Comparison of ENCODE assay signal across 10 cellular contexts in the genomic region with DNA sequence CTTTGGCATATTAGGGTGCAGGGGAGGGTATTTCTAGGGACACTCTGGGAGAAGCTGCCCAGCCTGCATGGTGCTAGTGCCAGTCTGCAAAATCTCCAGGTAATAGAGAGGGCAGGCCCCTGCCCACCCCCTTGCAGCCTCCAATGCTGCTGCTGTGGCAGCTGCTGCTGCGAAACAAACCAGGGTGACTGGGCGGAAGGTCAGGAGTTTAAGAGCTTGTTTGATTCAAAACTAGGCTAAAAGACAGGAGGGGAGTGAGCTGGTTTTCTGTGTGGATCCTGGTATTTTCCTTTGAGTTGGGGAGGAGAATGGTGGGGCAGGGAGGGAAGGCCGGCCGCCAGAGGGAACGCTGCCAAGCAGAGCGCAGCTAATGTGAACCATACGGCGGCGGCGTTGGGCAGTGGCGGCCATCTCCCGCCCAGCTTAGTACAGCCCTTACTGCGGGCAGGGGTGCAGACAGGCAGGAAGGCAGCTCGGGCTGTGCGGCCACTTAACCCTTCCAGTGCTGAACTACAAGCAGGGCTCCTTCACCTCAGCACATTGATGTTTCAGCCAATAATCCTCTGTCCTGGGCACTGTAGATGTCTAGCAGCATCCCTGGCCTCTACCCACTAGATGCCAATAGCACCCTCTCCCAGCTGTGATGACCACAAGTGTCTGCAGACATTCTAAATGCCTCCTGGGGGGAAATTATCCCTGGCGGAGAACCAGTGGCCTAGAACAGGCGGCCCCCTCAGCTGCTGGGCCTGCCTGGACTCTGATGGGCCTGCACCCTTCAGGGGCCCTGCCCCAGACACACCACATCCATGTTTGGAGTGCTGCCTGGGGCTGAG.
DNase-seq lines count a peak whose midpoint lies in the region; ATAC-seq and TF ChIP-seq lines count a peak whose summit lies in the region.
"Had no signal": no experiment of that assay in that cellular context is flagged by ENCODE, and none has a peak within 500 bp of the region (broad histone marks: within the 10 kb centered on the region; RNA-seq: fewer than 3 reads in every experiment).

No MANE protein-coding gene starts in this region.

- no peak overlapping the region for H3K4me3 ChIP-seq in upper lobe of right lung
- H3K4me3 ChIP-seq: A549 had no signal

- POLR2A ChIA-PET in HEK293T (lab: Yijun Ruan, JAX), result interaction anchor here (1.0 kb wide), 1 partner anchor 10 kb away, joined by 3 read pairs; no protein-coding TSS in a partner anchor

- CTCF ChIA-PET in HEK293T (lab: Yijun Ruan, JAX), result no interaction called here

- no peaks in the 10 kb centered on the region for H3K27me3 ChIP-seq in upper lobe of right lung

- TF ChIP-seq CTCF in upper lobe of right lung (IDR thresholded peaks at IDR 0.05), result no peak

- no peak overlapping the region for H3K27ac ChIP-seq in upper lobe of right lung
- H3K27ac ChIP-seq: A549 had no signal

- H3K9me3 ChIP-seq in upper lobe of right lung, result no peaks in the 10 kb centered on the region
- H3K9me3 ChIP-seq: A549 had no signal

- peak; percentile 32 for ATAC-seq in upper lobe of right lung
- no peak for ATAC-seq in GM19463 (IDR thresholded peaks at IDR 0.05; ENCODE audit: unreplicated experiment)
- ATAC-seq: A549; activated CD8-positive, alpha-beta T cell treated with anti-CD3 and anti-CD28 coated beads for 36 hours had no signal

- no peaks in the 10 kb centered on the region for H3K36me3 ChIP-seq in upper lobe of right lung

- H3K4me1 ChIP-seq in upper lobe of right lung, result peaks cover 18% of the 10 kb centered on the region
- H3K4me1 ChIP-seq: A549 had no signal

- intact Hi-C loops in upper lobe of right lung (cut with DNase I), result no loop called here

- DNase-seq in NCI-H2081 (lab: John Stamatoyannopoulos, UW), result peak; percentile 41 to 68
- DNase-seq in NCI-H2081 treated with DMSO at 0.1 percent for 48 hours (lab: John Stamatoyannopoulos, UW), result no peak
- peak; percentile 58 for DNase-seq in dermis blood vessel endothelial cell
- DNase-seq in medulla oblongata (ENCODE audit: extremely low spot score), result peak; percentile 31
- peak; percentile 68 for DNase-seq in upper lobe of right lung
- no peak for DNase-seq in activated gamma-delta T cell (lab: John Stamatoyannopoulos, UW)
- DNase-seq in HEK293T (ENCODE audit: extremely low spot score), result no peak
- DNase-seq: activated CD8-positive, alpha-beta T cell treated with anti-CD3 and anti-CD28 coated beads for 36 hours had no signal

TF ChIP-seq in HEK293T, 16 proteins besides CTCF, POLR2A, EP300 and RAD21:
- no peak for TF ChIP-seq FOXM1 (IDR thresholded peaks at IDR 0.05; ENCODE audit: borderline replicate concordance)
TF ChIP-seq in HEK293T: peak in this region for 0.

Comparison
In these comparisons a context has a peak if more than half of its experiments do, and no peak if none do; other contexts are left out.
1. DNase-seq: peak in NCI-H2081 (2 of 2), dermis blood vessel endothelial cell (single experiment), medulla oblongata (single experiment) and upper lobe of right lung (single experiment); none in NCI-H2081 treated with DMSO at 0.1 percent for 48 hours (single experiment), activated gamma-delta T cell (single experiment) and HEK293T (single experiment).